In the genomic region with DNA sequence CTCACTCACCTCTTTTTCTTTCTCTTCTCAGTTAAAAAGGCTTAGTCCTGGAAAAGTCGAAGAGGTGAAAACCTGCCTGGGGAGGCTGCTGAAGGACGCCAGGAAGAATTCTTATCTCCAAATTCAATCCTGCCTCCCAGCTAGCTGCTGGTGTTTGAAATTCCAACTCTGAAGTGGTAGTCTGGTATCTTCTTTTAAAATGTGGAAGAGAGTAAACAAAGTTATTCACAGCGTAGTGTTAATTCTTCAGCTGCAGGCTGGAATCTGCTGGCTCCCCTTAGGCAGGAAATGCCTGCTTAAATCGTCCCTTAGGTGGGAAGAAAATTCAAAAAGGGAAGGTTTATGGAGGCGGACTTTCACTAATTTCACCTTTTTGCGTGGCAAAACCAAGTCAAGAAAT, we compare ENCODE assay signal across 12 cellular contexts.
DNase-seq lines count a peak whose midpoint lies in the region; FAIRE-seq and TF ChIP-seq lines count a peak whose summit lies in the region.
"Had no signal": no experiment of that assay in that cellular context is flagged by ENCODE, and none has a peak within 500 bp of the region (broad histone marks: within the 10 kb centered on the region; RNA-seq: fewer than 3 reads in every experiment).

No MANE protein-coding gene starts in this region.

- WGBS in iPS DF 6.9 (ENCODE audit: insufficient coverage, insufficient read length): no CpG with 5 or more reads among the region's 6 CpGs
- no CpG with 5 or more reads among the region's 6 CpGs for WGBS in trophoblast cell (ENCODE audit: extremely low coverage, insufficient coverage, insufficient read length)

- H4K8ac ChIP-seq in trophoblast cell (ENCODE audit: low read depth, low read length): no peak overlapping the region

- POLR2A ChIA-PET in PC-9 (lab: Charles Lee; ENCODE audit: unreplicated experiment): interaction anchor here (0.7 kb wide), 1 partner anchor 539 kb away, joined by 8 read pairs; no protein-coding TSS in a partner anchor

- H3K79me2 ChIP-seq in PC-9 (ENCODE audit: low read depth) (no peaks in the 10 kb centered on the region), trophoblast cell (ENCODE audit: control insufficient read depth, insufficient read depth, low read length, poor library complexity) (no peaks in the 10 kb centered on the region)

- peak overlapping the region; percentile 67 for H3K27ac ChIP-seq in C4-2B
- H3K27ac ChIP-seq in PC-9: no peak overlapping the region
- peak overlapping the region; percentile 90 for H3K27ac ChIP-seq in iPS DF 6.9 (ENCODE audit: low read length)
- peak overlapping the region; percentile 93 for H3K27ac ChIP-seq in trophoblast cell (ENCODE audit: low read depth, low read length)

- no peak for FAIRE-seq in H54 (lab: Jason Lieb, UNC)
- FAIRE-seq: endothelial cell of umbilical vein, islet of Langerhans had no signal

- H3K9me3 ChIP-seq in PC-9 (ENCODE audit: insufficient read depth, low read depth) (no peaks in the 10 kb centered on the region), iPS DF 6.9 (ENCODE audit: control insufficient read depth, insufficient read depth, low read length) (no peaks in the 10 kb centered on the region), trophoblast cell (ENCODE audit: insufficient read depth, low read depth, low read length) (no peaks in the 10 kb centered on the region)

- no peak overlapping the region for H2BK120ac ChIP-seq in trophoblast cell (ENCODE audit: insufficient read depth, low read length, poor library complexity)

- no TSS peak for BruUV-seq in PC-9 (replicated peaks; lab: Mats Ljungman, UMichigan)

- H3K9ac ChIP-seq in trophoblast cell (ENCODE audit: low read length): no peak overlapping the region

- H2BK12ac ChIP-seq in trophoblast cell (ENCODE audit: low read length): no peak overlapping the region

- H3F3A ChIP-seq in PC-9 (ENCODE audit: insufficient read depth, low read depth): no peaks in the 10 kb centered on the region

- H4K91ac ChIP-seq in trophoblast cell (ENCODE audit: low read depth, low read length): no peak overlapping the region

- DNase-seq in PC-9 (no peak), iPS DF 6.9 (ENCODE audit: low read depth, low spot score) (no peak), trophoblast cell (peak; percentile 83 to 95), posterior cingulate gyrus (no peak), H54 (ENCODE audit: insufficient read length, low spot score) (no peak), HK-2 (ENCODE audit: unreplicated experiment) (no peak), HPDE6-E6E7 (ENCODE audit: extremely low spot score) (no peak)
- DNase-seq: CD4-positive, CD25-positive, alpha-beta regulatory T cell; MV-4-11 had no signal

- H3K27me3 ChIP-seq in PC-9 (ENCODE audit: insufficient read depth, low read depth) (peaks cover 4% of the 10 kb centered on the region; the same call in 1 of the 2 replicates), iPS DF 6.9 (ENCODE audit: control insufficient read depth, insufficient read depth, low read length) (no peaks in the 10 kb centered on the region), trophoblast cell (ENCODE audit: insufficient read depth, low read length) (no peaks in the 10 kb centered on the region)

- no peak overlapping the region for H2BK5ac ChIP-seq in trophoblast cell (ENCODE audit: low read depth, low read length, poor library complexity)

- no peaks in the 10 kb centered on the region for H4K20me1 ChIP-seq in PC-9 (ENCODE audit: insufficient read depth)

- H3K79me1 ChIP-seq in trophoblast cell (ENCODE audit: low read length): peaks cover 2% of the 10 kb centered on the region

- CTCF ChIA-PET in PC-9 (lab: Charles Lee): no interaction called here

- H3K4me1 ChIP-seq in PC-9 (replicated peaks; ENCODE audit: insufficient read depth) (no peaks in the 10 kb centered on the region), iPS DF 6.9 (ENCODE audit: control insufficient read depth, insufficient read depth, low read length) (peaks cover 4% of the 10 kb centered on the region), trophoblast cell (ENCODE audit: control insufficient read depth in 1 of 2, insufficient read depth in 2 of 2, low read length in 2 of 2) (peaks cover 0 to 6% of the 10 kb centered on the region in 2 experiments)

- no peak overlapping the region for H3K23ac ChIP-seq in trophoblast cell (ENCODE audit: low read length)

- H2AK5ac ChIP-seq in trophoblast cell (ENCODE audit: low read length): no peak overlapping the region

- H3K9me2 ChIP-seq in PC-9 (ENCODE audit: insufficient read depth): no peaks in the 10 kb centered on the region

- intact Hi-C loops in PC-9 (cut with micrococcal nuclease; ENCODE audit: unreplicated experiment) (loop anchor here (2.0 to 10.0 kb wide), 3 partner anchors 280 to 824 kb away; a partner anchor contains a TSS), posterior cingulate gyrus (cut with DNase I) (loop anchor here (10.0 kb wide), 1 partner anchor 90 kb away; no protein-coding TSS in a partner anchor)

- H3K36me3 ChIP-seq in PC-9 (ENCODE audit: low read depth) (no peaks in the 10 kb centered on the region), iPS DF 6.9 (ENCODE audit: control insufficient read depth, insufficient read depth, low read length) (no peaks in the 10 kb centered on the region), trophoblast cell (ENCODE audit: control insufficient read depth in 1 of 2, insufficient read depth in 2 of 2, low read length in 2 of 2) (no peaks in the 10 kb centered on the region)

- no peak overlapping the region for H3K18ac ChIP-seq in trophoblast cell (ENCODE audit: low read length)

- H3K4me3 ChIP-seq in PC-9 (no peak overlapping the region), iPS DF 6.9 (ENCODE audit: low read length) (peak overlapping the region; percentile 5; the same call in 1 of the 2 replicates), trophoblast cell (ENCODE audit: low read depth, low read length) (no peak overlapping the region)

- no peak overlapping the region for H3K14ac ChIP-seq in trophoblast cell (ENCODE audit: low read length)

- no peak for TF ChIP-seq CTCF in C4-2B (conservative IDR thresholded peaks at IDR 0.05)
- TF ChIP-seq CTCF in PC-9 (conservative IDR thresholded peaks at IDR 0.05): no peak

- TF ChIP-seq POLR2A in H54 (IDR thresholded peaks at IDR 0.05; ENCODE audit: low read depth, low read length): no peak

- no peak overlapping the region for H3K4ac ChIP-seq in trophoblast cell (ENCODE audit: low read depth, low read length)

- 0 out of 2 replicates have a peak overlapping the region, but pooled peaks have one; percentile 61 for H3K4me2 ChIP-seq in PC-9
- H3K4me2 ChIP-seq in trophoblast cell (ENCODE audit: low read length): peak overlapping the region; percentile 49

- no peak overlapping the region for H4K12ac ChIP-seq in trophoblast cell (ENCODE audit: low read depth, low read length)

- no peak overlapping the region; the same call in 1 of the 2 replicates for H2AFZ ChIP-seq in PC-9
- no peak overlapping the region for H2AFZ ChIP-seq in trophoblast cell (ENCODE audit: insufficient read depth, low read length, poor library complexity)

Comparison
In these comparisons a context has a peak if more than half of its experiments do, and no peak if none do; other contexts are left out.
1. DNase-seq: peak in trophoblast cell (2 of 2); none in PC-9 (0 of 2), iPS DF 6.9 (single experiment), posterior cingulate gyrus (0 of 10), H54 (single experiment), HK-2 (single experiment) and HPDE6-E6E7 (single experiment).